In the genomic region with DNA sequence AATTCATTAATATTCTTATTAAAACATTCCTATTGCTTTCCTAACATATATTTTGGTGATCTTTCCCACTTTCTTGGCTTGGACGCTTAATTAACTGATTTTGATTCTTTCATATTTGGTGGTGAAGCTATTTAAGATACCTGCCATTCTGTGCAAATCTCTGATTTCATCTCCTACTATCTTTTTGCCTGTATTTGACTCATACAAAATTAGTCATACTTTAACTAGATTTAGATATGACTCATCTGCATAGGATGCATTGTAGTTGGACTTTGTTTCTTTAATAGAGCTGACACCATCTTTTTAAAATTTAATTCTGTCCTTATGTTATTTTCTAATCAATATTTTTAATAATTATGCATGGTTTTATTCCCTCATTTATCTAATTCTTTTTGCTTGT, we compare ENCODE assay signal across 13 cellular contexts.
DNase-seq lines count a peak whose midpoint lies in the region; ATAC-seq and TF ChIP-seq lines count a peak whose summit lies in the region.
"Had no signal": no experiment of that assay in that cellular context is flagged by ENCODE, and none has a peak within 500 bp of the region (broad histone marks: within the 10 kb centered on the region; RNA-seq: fewer than 3 reads in every experiment).

No MANE protein-coding gene starts in this region.

- in situ Hi-C loops in ACHN (cut with HindIII; ENCODE audit: low pct_ligation_motif_present, low pct_unique_long_range_greater_than_20kb, low sequenced_read_pairs), result no loop called here

- no peaks in the 10 kb centered on the region for H3K36me3 Mint-ChIP-seq in immature natural killer cell

- ATAC-seq in GM18867 (IDR thresholded peaks at IDR 0.05; ENCODE audit: unreplicated experiment), result peak; percentile 54
- ATAC-seq: gastroesophageal sphincter had no signal

- H3K4me3 Mint-ChIP-seq in immature natural killer cell, result no peak overlapping the region

- H3K9me3 Mint-ChIP-seq in immature natural killer cell, result peaks cover 0 to 2% (median under 1%) of the 10 kb centered on the region in 6 donors

- H3K27ac Mint-ChIP-seq in immature natural killer cell, result no peak overlapping the region

- TF ChIP-seq CTCF in foreskin fibroblast (IDR thresholded peaks at IDR 0.05; ENCODE audit: low read depth, low read length), result no peak

- no peak overlapping the region for H3K4me3 ChIP-seq in foreskin fibroblast (ENCODE audit: low read depth in 1 of 2, low read length in 2 of 2)
- H3K4me3 ChIP-seq: colonic mucosa, gastroesophageal sphincter, spleen had no signal

- DNase-seq in ACHN (peak; percentile 61), RPMI7951 (ENCODE audit: low read depth) (peak; percentile 47), foreskin fibroblast (peak; percentile 3 to 55), immature natural killer cell (no peak), head of caudate nucleus (no peak), SHP77 (lab: John Stamatoyannopoulos, UW) (no peak), AML-193 (lab: John Stamatoyannopoulos, UW) (no peak)
- DNase-seq: colonic mucosa, NCI-H146, NCI-H526 treated with DMSO at 0.1 percent for 48 hours, spleen had no signal

- no peaks in the 10 kb centered on the region for H3K4me1 Mint-ChIP-seq in immature natural killer cell

- intact Hi-C loops in head of caudate nucleus (cut with DNase I), result loop anchor here (10.0 kb wide), 1 partner anchor 304 kb away; no protein-coding TSS in a partner anchor

- peaks cover 0 to 3% (median 3%) of the 10 kb centered on the region in 3 donors for H3K27me3 Mint-ChIP-seq in immature natural killer cell (ENCODE audit: low read depth in 3 of 3)

Comparison
In these comparisons a context has a peak if more than half of its experiments do, and no peak if none do; other contexts are left out.
1. DNase-seq: peak in ACHN (single experiment), RPMI7951 (single experiment) and foreskin fibroblast (2 of 2); none in immature natural killer cell (0 of 3), head of caudate nucleus (0 of 42), SHP77 (0 of 2) and AML-193 (0 of 2).